ENCODE assay signal across 8 cellular contexts in the genomic region with DNA sequence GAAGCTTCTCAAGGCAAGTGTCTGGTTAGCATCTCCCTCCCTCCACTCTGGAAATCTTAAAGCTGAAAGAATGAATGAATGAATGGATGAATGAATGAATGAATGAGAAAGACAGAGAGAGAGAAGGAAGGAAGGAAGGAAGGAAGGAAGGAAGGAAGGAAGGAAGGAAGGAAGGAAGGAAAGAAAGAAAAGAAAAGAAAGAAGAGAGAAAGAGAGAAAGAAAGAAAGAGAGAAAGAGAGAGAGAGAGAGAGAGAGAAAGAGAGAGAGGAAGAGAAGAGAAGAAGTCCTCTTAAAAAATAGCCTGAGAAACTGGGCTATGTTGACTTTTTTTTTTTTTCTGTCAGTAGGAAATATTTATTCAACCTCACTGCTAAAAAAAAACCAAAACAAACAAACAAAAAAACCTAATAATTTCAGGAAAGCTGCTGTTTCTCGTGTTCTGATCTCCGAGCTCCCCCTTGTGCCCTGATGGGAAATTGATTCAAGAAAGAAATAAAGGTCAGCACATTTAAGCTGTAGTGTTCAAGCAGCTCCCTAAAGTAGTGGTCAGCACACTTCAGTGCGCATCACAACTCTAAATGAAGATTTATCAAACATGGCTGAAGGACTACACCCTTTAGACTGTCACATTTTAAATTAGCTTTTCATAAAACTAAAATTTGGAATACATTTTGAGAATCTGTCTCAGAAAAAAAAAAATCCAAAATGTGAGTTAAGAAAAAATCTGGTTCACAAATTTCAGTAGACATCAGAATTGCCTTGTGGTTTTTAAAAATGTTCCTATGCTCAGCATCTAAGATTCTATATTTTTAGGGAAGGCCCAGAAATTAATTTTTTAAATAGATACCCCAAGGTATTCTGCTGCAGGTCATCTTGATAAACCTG.
DNase-seq lines count a peak whose midpoint lies in the region; ATAC-seq and TF ChIP-seq lines count a peak whose summit lies in the region.
"Had no signal": no experiment of that assay in that cellular context is flagged by ENCODE, and none has a peak within 500 bp of the region (broad histone marks: within the 10 kb centered on the region; RNA-seq: fewer than 3 reads in every experiment).

No MANE protein-coding gene starts in this region.

- no peaks in the 10 kb centered on the region for H3K9me3 ChIP-seq in DND-41 (ENCODE audit: insufficient read depth, low read length, severe bottlenecking)

- peak; percentile 6 for DNase-seq in DND-41
- DNase-seq in NCI-H2029 treated with DMSO at 0.1 percent for 48 hours (lab: John Stamatoyannopoulos, UW), result peak; percentile 50
- DNase-seq in coronary artery (ENCODE audit: low spot score), result no peak
- peak; percentile 10 for DNase-seq in non-pigmented ciliary epithelial cell (ENCODE audit: low read depth)
- DNase-seq in epidermal melanocyte (ENCODE audit: insufficient read length, low spot score), result no peak
- DNase-seq: activated B cell treated with CpG ODN at 0.5 μM for 24 hours had no signal

- H3K4me2 ChIP-seq in DND-41 (ENCODE audit: insufficient read depth, low read length), result no peak overlapping the region

- H3K36me3 ChIP-seq in DND-41 (ENCODE audit: insufficient read depth, low read length), result no peaks in the 10 kb centered on the region

- no peaks in the 10 kb centered on the region for H3K79me2 ChIP-seq in DND-41 (ENCODE audit: insufficient read depth, low read length)

- no peaks in the 10 kb centered on the region for H3K27me3 ChIP-seq in DND-41 (ENCODE audit: insufficient read depth, low read length, poor library complexity)

- H3K9ac ChIP-seq in DND-41 (ENCODE audit: low read depth, low read length), result no peak overlapping the region

- no peak overlapping the region for H2AFZ ChIP-seq in DND-41 (ENCODE audit: low read depth, low read length)

- H3K4me1 ChIP-seq in DND-41 (ENCODE audit: insufficient read depth, low read length), result no peaks in the 10 kb centered on the region

- no peaks in the 10 kb centered on the region for H4K20me1 ChIP-seq in DND-41 (ENCODE audit: insufficient read depth, low read length)

- ATAC-seq in DND-41 (ENCODE audit: insufficient read depth, low read depth) (no peak), GM21515 (IDR thresholded peaks at IDR 0.05; ENCODE audit: unreplicated experiment) (peak; percentile 67), GM19397 (IDR thresholded peaks at IDR 0.05; ENCODE audit: unreplicated experiment) (no peak)

- H3K27ac ChIP-seq in DND-41 (ENCODE audit: low read length), result no peak overlapping the region
- no peak overlapping the region for H3K27ac ChIP-seq in coronary artery

- no peak overlapping the region for H3K4me3 ChIP-seq in DND-41 (ENCODE audit: low read depth in 1 of 2, low read length in 2 of 2)
- no peak overlapping the region for H3K4me3 ChIP-seq in coronary artery

- TF ChIP-seq CTCF in DND-41 (IDR thresholded peaks at IDR 0.05; ENCODE audit: borderline replicate concordance, extremely low read depth, low read length, poor library complexity, severe bottlenecking) (peak; percentile 65), coronary artery (IDR thresholded peaks at IDR 0.05) (peak; percentile 21)

Comparison
In these comparisons a context has a peak if more than half of its experiments do, and no peak if none do; other contexts are left out.
1. DNase-seq: peak in DND-41 (single experiment), NCI-H2029 treated with DMSO at 0.1 percent for 48 hours (single experiment) and non-pigmented ciliary epithelial cell (single experiment); none in coronary artery (single experiment) and epidermal melanocyte (single experiment).